ENCODE assay signal across 32 cellular contexts in genomic region chr22:40671369-40671768, GRCh38. TPM values are rescaled to one million over a fixed set of nuclear protein-coding genes. Genes with fewer than 3 reads are reported as not detected.
"Had no signal": no experiment of that assay in that cellular context is flagged by ENCODE, and none has a peak within 500 bp of the region (broad histone marks: within the 10 kb centered on the region; RNA-seq: fewer than 3 reads in every experiment).

No MANE protein-coding gene starts in this region.

- H3K4me3 Mint-ChIP-seq: activated CD4-positive, alpha-beta T cell treated with anti-CD3 and anti-CD28 coated beads for 36 hours; activated CD4-positive, alpha-beta T cell treated with anti-CD3 and anti-CD28 coated beads, Interleukin-2, amount 10 ng/mL, durations not matched to agents 7 days and 5 days; activated CD8-positive, alpha-beta T cell treated with anti-CD3 and anti-CD28 coated beads for 36 hours; activated naive CD4-positive, alpha-beta T cell treated with anti-CD3 and anti-CD28 coated beads for 36 hours; activated naive CD4-positive, alpha-beta T cell treated with anti-CD3 and anti-CD28 coated beads, Interleukin-2, amount 50 U/mL, for 24 hours; activated naive CD8-positive, alpha-beta T cell treated with anti-CD3 and anti-CD28 coated beads for 36 hours; activated naive CD8-positive, alpha-beta T cell treated with anti-CD3 and anti-CD28 coated beads, Interleukin-2, amount 50 U/mL, for 24 hours; activated T-cell treated with anti-CD3 and anti-CD28 coated beads, Interleukin-2, amount 50 U/mL, for 4 hours; activated T-helper 17 cell treated with anti-CD3 and anti-CD28 coated beads, Interleukin-2, amount 50 U/mL, for 72 hours; T-helper 17 cell; T-helper 2 cell treated with Interferon-gamma antibody and Interleukin-4, amounts not matched to agents 5 μg/mL and 100 μg/mL, for 36 hours had no signal

- H3K27ac Mint-ChIP-seq: activated CD4-positive, alpha-beta T cell treated with anti-CD3 and anti-CD28 coated beads, Interleukin-2, amount 10 ng/mL, durations not matched to agents 7 days and 5 days; activated CD8-positive, alpha-beta T cell treated with anti-CD3 and anti-CD28 coated beads for 36 hours; activated naive CD4-positive, alpha-beta T cell treated with anti-CD3 and anti-CD28 coated beads for 36 hours; activated naive CD4-positive, alpha-beta T cell treated with anti-CD3 and anti-CD28 coated beads, Interleukin-2, amount 50 U/mL, for 24 hours; activated naive CD8-positive, alpha-beta T cell treated with anti-CD3 and anti-CD28 coated beads for 36 hours; activated naive CD8-positive, alpha-beta T cell treated with anti-CD3 and anti-CD28 coated beads, Interleukin-2, amount 50 U/mL, for 24 hours; activated T-helper 17 cell treated with anti-CD3 and anti-CD28 coated beads, Interleukin-2, amount 50 U/mL, for 72 hours; T-helper 17 cell; T-helper 2 cell treated with Interferon-gamma antibody and Interleukin-4, amounts not matched to agents 5 μg/mL and 100 μg/mL, for 36 hours had no signal

- H3K9me3 Mint-ChIP-seq: activated CD8-positive, alpha-beta T cell treated with anti-CD3 and anti-CD28 coated beads for 36 hours; activated naive CD4-positive, alpha-beta T cell treated with anti-CD3 and anti-CD28 coated beads for 36 hours; activated naive CD4-positive, alpha-beta T cell treated with anti-CD3 and anti-CD28 coated beads, Interleukin-2, amount 50 U/mL, for 24 hours; activated T-helper 17 cell treated with anti-CD3 and anti-CD28 coated beads, Interleukin-2, amount 50 U/mL, for 72 hours had no signal

- DNase-seq: activated CD4-positive, alpha-beta T cell treated with anti-CD3 and anti-CD28 coated beads for 36 hours; activated CD4-positive, alpha-beta T cell treated with anti-CD3 and anti-CD28 coated beads, Interleukin-2, amount 10 ng/mL, durations not matched to agents 7 days and 5 days; activated CD4-positive, alpha-beta T cell treated with anti-CD3 and anti-CD28 coated beads, Interleukin-2, amount 50 U/mL, for 48 hours; activated CD4-positive, CD25-positive, alpha-beta regulatory T cell; activated CD4-positive, CD25-positive, alpha-beta regulatory T cell treated with anti-CD3 and anti-CD28 coated beads, Interleukin-2, amount 50 U/mL, for 72 hours; activated CD8-positive, alpha-beta memory T cell treated with anti-CD3 and anti-CD28 coated beads for 24 hours; activated CD8-positive, alpha-beta T cell treated with anti-CD3 and anti-CD28 coated beads for 36 hours; activated effector memory CD4-positive, alpha-beta T cell treated with Interleukin-2 at 50 U/mL for 16 hours; activated naive CD4-positive, alpha-beta T cell treated with anti-CD3 and anti-CD28 coated beads for 36 hours; activated naive CD8-positive, alpha-beta T cell treated with anti-CD3 and anti-CD28 coated beads for 36 hours; activated naive CD8-positive, alpha-beta T cell treated with anti-CD3 and anti-CD28 coated beads, Interleukin-2, amount 50 U/mL, for 24 hours; activated T-cell treated with anti-CD3 and anti-CD28 coated beads, Interleukin-2, amount 50 U/mL, for 4 hours; adrenal gland; amygdala; aorta; body of pancreas; caudate nucleus; cortex of kidney; dermis blood vessel endothelial cell; effector CD4-positive, alpha-beta T cell; erythroblast; foreskin keratinocyte; gastrocnemius medialis; glutamatergic neuron; heart left ventricle; T-helper 1 cell; T-helper 17 cell; T1000; WERI-Rb-1 had no signal

- H3K27me3 Mint-ChIP-seq: activated CD4-positive, alpha-beta T cell treated with anti-CD3 and anti-CD28 coated beads for 36 hours; activated CD4-positive, alpha-beta T cell treated with anti-CD3 and anti-CD28 coated beads, Interleukin-2, amount 10 ng/mL, durations not matched to agents 7 days and 5 days; activated CD8-positive, alpha-beta T cell treated with anti-CD3 and anti-CD28 coated beads for 36 hours; activated naive CD4-positive, alpha-beta T cell treated with anti-CD3 and anti-CD28 coated beads, Interleukin-2, amount 50 U/mL, for 24 hours; activated naive CD8-positive, alpha-beta T cell treated with anti-CD3 and anti-CD28 coated beads for 36 hours; activated naive CD8-positive, alpha-beta T cell treated with anti-CD3 and anti-CD28 coated beads, Interleukin-2, amount 50 U/mL, for 24 hours; activated T-helper 17 cell treated with anti-CD3 and anti-CD28 coated beads, Interleukin-2, amount 50 U/mL, for 72 hours; T-helper 17 cell had no signal

- ATAC-seq: activated CD4-positive, alpha-beta T cell treated with anti-CD3 and anti-CD28 coated beads for 36 hours; activated CD8-positive, alpha-beta T cell treated with anti-CD3 and anti-CD28 coated beads for 36 hours; activated naive CD8-positive, alpha-beta T cell treated with anti-CD3 and anti-CD28 coated beads, Interleukin-2, amount 50 U/mL, for 24 hours; activated T-cell treated with anti-CD3 and anti-CD28 coated beads, Interleukin-2, amount 50 U/mL, for 4 hours; activated T-helper 17 cell treated with anti-CD3 and anti-CD28 coated beads, Interleukin-2, amount 50 U/mL, for 72 hours; body of pancreas; foreskin keratinocyte; gastrocnemius medialis; heart left ventricle; T-helper 17 cell had no signal

- H3K36me3 Mint-ChIP-seq: activated naive CD4-positive, alpha-beta T cell treated with anti-CD3 and anti-CD28 coated beads, Interleukin-2, amount 50 U/mL, for 24 hours; activated naive CD8-positive, alpha-beta T cell treated with anti-CD3 and anti-CD28 coated beads for 36 hours had no signal

RNA-seq across cellular contexts. Expression of gene MCHR1, which starts 7.9 kb away (rescaled TPM):
- total RNA-seq: activated CD4-positive, alpha-beta T cell treated with anti-CD3 and anti-CD28 coated beads for 36 hours; activated CD4-positive, alpha-beta T cell treated with anti-CD3 and anti-CD28 coated beads, Interleukin-2, amount 10 ng/mL, durations not matched to agents 7 days and 5 days; activated CD8-positive, alpha-beta T cell treated with anti-CD3 and anti-CD28 coated beads for 36 hours; activated naive CD4-positive, alpha-beta T cell treated with anti-CD3 and anti-CD28 coated beads for 36 hours; activated naive CD8-positive, alpha-beta T cell treated with anti-CD3 and anti-CD28 coated beads for 36 hours; activated T-cell treated with anti-CD3 and anti-CD28 coated beads, Interleukin-2, amount 50 U/mL, for 4 hours; activated T-helper 17 cell treated with anti-CD3 and anti-CD28 coated beads, Interleukin-2, amount 50 U/mL, for 72 hours; body of pancreas; dermis blood vessel endothelial cell; T-helper 17 cell had no signal
